ENCODE assay signal across 23 cellular contexts in the genomic region with DNA sequence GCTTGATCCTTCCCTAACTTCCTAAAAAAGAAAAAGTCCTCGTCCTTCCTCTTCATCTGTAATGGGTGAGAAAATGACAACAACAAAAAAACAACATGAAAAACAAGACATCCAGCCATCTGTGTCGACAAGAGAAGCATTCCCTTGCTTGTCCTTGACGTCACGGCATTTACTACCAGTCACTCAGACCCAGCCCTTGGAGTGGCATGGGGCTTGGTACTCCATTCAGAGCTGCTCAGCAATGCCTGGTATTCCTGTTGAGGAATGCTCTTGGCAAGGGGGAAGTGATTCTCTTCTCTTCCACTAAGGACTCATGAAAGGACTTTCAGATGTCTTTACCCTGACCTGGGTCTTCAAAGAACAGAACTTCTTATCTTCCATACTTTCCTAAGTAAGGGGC.
"Had no signal": no experiment of that assay in that cellular context is flagged by ENCODE, and none has a peak within 500 bp of the region (broad histone marks: within the 10 kb centered on the region; RNA-seq: fewer than 3 reads in every experiment).

No MANE protein-coding gene starts in this region.

- H3K79me2 ChIP-seq: hepatocyte had no signal

- H3K4me2 ChIP-seq: hepatocyte had no signal

- H3K27ac ChIP-seq: coronary artery, gastrocnemius medialis, heart left ventricle, hepatocyte, ovary, psoas muscle, thoracic aorta, transverse colon, vagina had no signal

- H3K36me3 ChIP-seq: gastrocnemius medialis, heart left ventricle, ovary, thoracic aorta, transverse colon, vagina had no signal

- H2AFZ ChIP-seq: hepatocyte had no signal

- H3K4me1 ChIP-seq: gastrocnemius medialis, heart left ventricle, psoas muscle, transverse colon, vagina had no signal

- H3K4me3 ChIP-seq: coronary artery, gastrocnemius medialis, heart left ventricle, hepatocyte, ovary, psoas muscle, thoracic aorta, transverse colon, vagina had no signal

- H3K36me3 Mint-ChIP-seq: natural killer cell; stimulated activated naive B cell treated with anti-CD40 and anti-IgM and Interleukin-4, amounts not matched to agents 10 μg/mL and 1 μg/mL and 100 μg/mL, for 72 hours had no signal

- H3K27me3 ChIP-seq: gastrocnemius medialis, heart left ventricle, hepatocyte, ovary, transverse colon, vagina had no signal

- H3K4me1 Mint-ChIP-seq: natural killer cell; stimulated activated naive B cell treated with anti-CD40 and anti-IgM and Interleukin-4, amounts not matched to agents 10 μg/mL and 1 μg/mL and 100 μg/mL, for 72 hours had no signal

- H3K27ac Mint-ChIP-seq: natural killer cell; stimulated activated naive B cell treated with anti-CD40 and anti-IgM and Interleukin-4, amounts not matched to agents 10 μg/mL and 1 μg/mL and 100 μg/mL, for 72 hours; stimulated activated naive CD8-positive, alpha-beta T cell treated with anti-CD3 and anti-CD28 coated beads, Interleukin-15, Interleukin-2, amounts not matched to agents 100 ng/mL and 50 ng/mL, for 24 hours had no signal

- DNase-seq: central memory CD4-positive, alpha-beta T cell; dermis blood vessel endothelial cell; foreskin fibroblast; gastrocnemius medialis; heart left ventricle; kidney glomerular epithelial cell; mammary epithelial cell; natural killer cell; occipital lobe; ovary; posterior cingulate gyrus; psoas muscle; right cardiac atrium; small intestine; stimulated activated CD4-positive, alpha-beta T cell treated with anti-CD3 and anti-CD28 coated beads, Interleukin-15, amount 100 ng/mL, for 24 hours; stimulated activated CD4-positive, alpha-beta T cell treated with anti-CD3 and anti-CD28 coated beads, Interleukin-2, amount 100 ng/mL, for 48 hours; stimulated activated naive B cell treated with anti-CD40 and anti-IgM and Interleukin-4, amounts not matched to agents 10 μg/mL and 1 μg/mL and 100 μg/mL, for 72 hours; transverse colon had no signal

- H3K9me3 Mint-ChIP-seq: stimulated activated naive CD8-positive, alpha-beta T cell treated with anti-CD3 and anti-CD28 coated beads, Interleukin-15, Interleukin-2, amounts not matched to agents 100 ng/mL and 50 ng/mL, for 24 hours had no signal

- H3K4me3 Mint-ChIP-seq: natural killer cell; stimulated activated naive B cell treated with anti-CD40 and anti-IgM and Interleukin-4, amounts not matched to agents 10 μg/mL and 1 μg/mL and 100 μg/mL, for 72 hours; stimulated activated naive CD8-positive, alpha-beta T cell treated with anti-CD3 and anti-CD28 coated beads, Interleukin-15, Interleukin-2, amounts not matched to agents 100 ng/mL and 50 ng/mL, for 24 hours had no signal

- H3K9me3 ChIP-seq: gastrocnemius medialis, ovary, psoas muscle, thoracic aorta, transverse colon, vagina had no signal

- ATAC-seq: gastrocnemius medialis; heart left ventricle; natural killer cell; psoas muscle; right cardiac atrium; stimulated activated naive B cell treated with anti-CD40 and anti-IgM and Interleukin-4, amounts not matched to agents 10 μg/mL and 1 μg/mL and 100 μg/mL, for 72 hours had no signal
